In the genomic region with DNA sequence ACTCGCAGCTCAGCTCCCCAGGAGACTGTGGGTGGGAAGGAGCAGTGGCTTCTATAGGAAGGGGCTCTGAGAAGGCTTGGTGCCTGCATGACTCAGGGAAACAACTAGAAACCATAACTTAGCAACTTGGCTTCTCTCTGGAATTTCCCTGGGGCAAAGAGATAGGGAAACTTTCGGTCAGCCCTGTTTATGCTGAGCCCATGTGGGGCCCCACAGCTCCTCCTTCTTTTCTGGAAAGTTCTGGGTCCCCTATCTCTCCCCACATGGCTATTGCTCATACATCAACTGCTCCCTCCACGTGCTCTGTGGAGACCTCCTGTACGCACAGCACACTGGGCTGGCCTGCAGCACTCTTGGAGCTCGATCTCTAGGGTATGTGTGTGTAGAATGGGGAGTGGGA, we compare ENCODE assay signal across 14 cellular contexts. TPM values are rescaled to one million over a fixed set of nuclear protein-coding genes. Genes with fewer than 3 reads are reported as not detected.
DNase-seq lines count a peak whose midpoint lies in the region; ATAC-seq, FAIRE-seq and TF ChIP-seq lines count a peak whose summit lies in the region.
"Had no signal": no experiment of that assay in that cellular context is flagged by ENCODE, and none has a peak within 500 bp of the region (broad histone marks: within the 10 kb centered on the region; RNA-seq: fewer than 3 reads in every experiment).

No MANE protein-coding gene starts in this region.

- no peak overlapping the region for H3K4me3 ChIP-seq in effector memory CD4-positive, alpha-beta T cell (ENCODE audit: insufficient read depth, low read depth, low read length, poor library complexity, severe bottlenecking)
- H3K4me3 ChIP-seq in upper lobe of left lung, result no peak overlapping the region
- H3K4me3 ChIP-seq: ascending aorta, heart left ventricle, tibial nerve had no signal

- no peak for ATAC-seq in upper lobe of left lung (ENCODE audit: low FRiP score in 2 of 2)

- WGBS in upper lobe of left lung, 2 donors, result 78 to 84% methylated on average over 5 of the region's 5 CpGs

- no peak overlapping the region for H3K27ac ChIP-seq in effector memory CD4-positive, alpha-beta T cell (ENCODE audit: insufficient read depth, low read length, poor library complexity, severe bottlenecking)
- H3K27ac ChIP-seq in upper lobe of left lung, result no peak overlapping the region
- H3K27ac ChIP-seq: ascending aorta, heart left ventricle, tibial nerve, VCaP had no signal

- no peaks in the 10 kb centered on the region for H3K27me3 ChIP-seq in effector memory CD4-positive, alpha-beta T cell (replicated peaks; ENCODE audit: control insufficient read depth, insufficient read depth, low read length, poor library complexity, severe bottlenecking)
- H3K27me3 ChIP-seq in upper lobe of left lung, result no peaks in the 10 kb centered on the region
- H3K27me3 ChIP-seq: ascending aorta, heart left ventricle, tibial nerve had no signal

- no peaks in the 10 kb centered on the region for H3K9me3 ChIP-seq in effector memory CD4-positive, alpha-beta T cell (ENCODE audit: control insufficient read depth, low read length)
- H3K9me3 ChIP-seq in upper lobe of left lung, result no peaks in the 10 kb centered on the region
- H3K9me3 ChIP-seq: ascending aorta, heart left ventricle, tibial nerve had no signal

- TF ChIP-seq CTCF in upper lobe of left lung (IDR thresholded peaks at IDR 0.05), result no peak

- H3K4me1 ChIP-seq in effector memory CD4-positive, alpha-beta T cell (ENCODE audit: control insufficient read depth, insufficient read depth, low read length, poor library complexity, severe bottlenecking), result no peaks in the 10 kb centered on the region
- no peaks in the 10 kb centered on the region for H3K4me1 ChIP-seq in upper lobe of left lung
- H3K4me1 ChIP-seq: ascending aorta had no signal

- no peak for FAIRE-seq in RCC 7860 (lab: Jason Lieb, UNC)

- TF ChIP-seq EP300 in upper lobe of left lung (IDR thresholded peaks at IDR 0.05), result no peak

- no peaks in the 10 kb centered on the region for H3K36me3 ChIP-seq in effector memory CD4-positive, alpha-beta T cell (ENCODE audit: control insufficient read depth, insufficient read depth, low read length)
- H3K36me3 ChIP-seq in upper lobe of left lung, result no peaks in the 10 kb centered on the region
- H3K36me3 ChIP-seq: ascending aorta, heart left ventricle, tibial nerve had no signal

- DNase-seq in activated CD4-positive, alpha-beta T cell treated with anti-CD3 and anti-CD28 coated beads, Interleukin-2, amount 50 U/mL, for 48 hours, result peak; percentile 15 to 26
- no peak for DNase-seq in activated CD4-positive, alpha-beta T cell treated with anti-CD3 and anti-CD28 coated beads, Interleukin-2, amount 50 U/mL, for 1 hour
- DNase-seq in RCC 7860 (ENCODE audit: low spot score) (peak; percentile 54), fibroblast of gingiva (ENCODE audit: low read depth) (peak; percentile 11), upper lobe of left lung (no peak), DMS114 treated with DMSO at 0.1 percent for 48 hours (lab: John Stamatoyannopoulos, UW; ENCODE audit: unreplicated experiment) (no peak)
- DNase-seq in stimulated activated CD8-positive, alpha-beta memory T cell treated with anti-CD3 and anti-CD28 coated beads, Interleukin-4, amount 100 ng/mL, for 48 hours, result peak; percentile 32
- no peak for DNase-seq in effector memory CD4-positive, alpha-beta T cell
- DNase-seq: AML-193, heart left ventricle, naive B cell had no signal

- no peak for TF ChIP-seq POLR2A in upper lobe of left lung (IDR thresholded peaks at IDR 0.05)

RNA-seq across cellular contexts. Expression of a gene that starts 39.3 kb away (rescaled TPM):
- total RNA-seq in upper lobe of left lung, result 1 to 10 TPM; 3.3 to 6.9 (median 4.9) TPM

Comparison
In these comparisons a context has a peak if more than half of its experiments do, and no peak if none do; other contexts are left out.
1. DNase-seq: peak in activated CD4-positive, alpha-beta T cell treated with anti-CD3 and anti-CD28 coated beads, Interleukin-2, amount 50 U/mL, for 48 hours (2 of 2), RCC 7860 (single experiment), fibroblast of gingiva (single experiment) and stimulated activated CD8-positive, alpha-beta memory T cell treated with anti-CD3 and anti-CD28 coated beads, Interleukin-4, amount 100 ng/mL, for 48 hours (single experiment); none in activated CD4-positive, alpha-beta T cell treated with anti-CD3 and anti-CD28 coated beads, Interleukin-2, amount 50 U/mL, for 1 hour (single experiment), effector memory CD4-positive, alpha-beta T cell (0 of 3), upper lobe of left lung (0 of 2) and DMS114 treated with DMSO at 0.1 percent for 48 hours (single experiment).